In the genomic region with DNA sequence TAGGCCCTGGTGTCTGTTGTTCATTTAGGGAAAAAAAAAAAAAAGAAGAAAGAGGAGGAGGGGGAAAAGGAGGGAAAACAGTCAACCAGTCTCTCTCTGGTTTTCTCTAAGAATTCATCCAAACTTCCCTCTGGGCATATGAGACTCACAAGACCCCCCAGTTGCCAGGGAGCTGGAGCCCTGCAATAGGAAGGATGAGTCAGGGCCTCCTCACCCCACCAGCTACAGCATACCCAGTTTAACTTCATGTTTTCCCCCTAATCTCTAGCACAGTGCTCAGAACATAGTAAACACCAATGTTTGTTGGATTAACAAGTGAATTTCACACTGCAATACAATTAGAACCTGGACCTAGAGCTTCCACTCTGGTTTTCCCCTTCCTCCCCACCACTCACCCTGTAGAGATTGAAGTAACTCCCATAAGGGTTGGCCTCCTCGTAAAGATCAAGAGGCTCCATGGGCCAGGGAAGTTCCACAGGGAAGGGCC, we compare ENCODE assay signal across 8 cellular contexts. TPM values are rescaled to one million over a fixed set of nuclear protein-coding genes. Genes with fewer than 3 reads are reported as not detected.
DNase-seq lines count a peak whose midpoint lies in the region; ATAC-seq, FAIRE-seq and TF ChIP-seq lines count a peak whose summit lies in the region.

No MANE protein-coding gene starts in this region.

- peaks cover 22% of the 10 kb centered on the region for H3K36me3 ChIP-seq in WERI-Rb-1

- H3K9me3 Mint-ChIP-seq in natural killer cell treated with Interleukin-12 subunit alpha and Interleukin-12 subunit beta and Interleukin-15 and Interleukin-18, amount 100 ng/mL, for 72 hours = no peaks in the 10 kb centered on the region
- no peaks in the 10 kb centered on the region for H3K9me3 Mint-ChIP-seq in osteocyte (ENCODE audit: unreplicated experiment)

- H3K4me1 Mint-ChIP-seq in natural killer cell treated with Interleukin-12 subunit alpha and Interleukin-12 subunit beta and Interleukin-15 and Interleukin-18, amount 100 ng/mL, for 72 hours (ENCODE audit: low read depth in 2 of 2) = peaks cover 19 to 27% of the 10 kb centered on the region in 2 donors
- H3K4me1 Mint-ChIP-seq in osteocyte (ENCODE audit: unreplicated experiment) = no peaks in the 10 kb centered on the region

- TF ChIP-seq POLR2A in GM12891 (IDR thresholded peaks at IDR 0.05; ENCODE audit: low read depth, low read length) = no peak

- ATAC-seq in GM19455 (IDR thresholded peaks at IDR 0.05; ENCODE audit: unreplicated experiment) = peak; percentile 46
- peak; percentile 68 to 69 for ATAC-seq in natural killer cell treated with Interleukin-12 subunit alpha and Interleukin-12 subunit beta and Interleukin-15 and Interleukin-18, amount 100 ng/mL, for 72 hours

- no peaks in the 10 kb centered on the region for H3K36me3 Mint-ChIP-seq in natural killer cell treated with Interleukin-12 subunit alpha and Interleukin-12 subunit beta and Interleukin-15 and Interleukin-18, amount 100 ng/mL, for 72 hours
- H3K36me3 Mint-ChIP-seq in osteocyte (ENCODE audit: unreplicated experiment) = no peaks in the 10 kb centered on the region

- H3K27ac Mint-ChIP-seq in natural killer cell treated with Interleukin-12 subunit alpha and Interleukin-12 subunit beta and Interleukin-15 and Interleukin-18, amount 100 ng/mL, for 72 hours = peak overlapping the region; percentile 97 to 98
- H3K27ac Mint-ChIP-seq in osteocyte (ENCODE audit: unreplicated experiment) = no peak overlapping the region

- no peaks in the 10 kb centered on the region for H3K27me3 Mint-ChIP-seq in natural killer cell treated with Interleukin-12 subunit alpha and Interleukin-12 subunit beta and Interleukin-15 and Interleukin-18, amount 100 ng/mL, for 72 hours
- H3K27me3 Mint-ChIP-seq in osteocyte (ENCODE audit: unreplicated experiment) = peaks cover 10% of the 10 kb centered on the region

- peak overlapping the region; percentile 90 for H3K4me3 Mint-ChIP-seq in natural killer cell treated with Interleukin-12 subunit alpha and Interleukin-12 subunit beta and Interleukin-15 and Interleukin-18, amount 100 ng/mL, for 72 hours
- no peak overlapping the region for H3K4me3 Mint-ChIP-seq in osteocyte (ENCODE audit: unreplicated experiment)

- TF ChIP-seq CTCF in coronary artery (IDR thresholded peaks at IDR 0.05) (no peak), WERI-Rb-1 (IDR thresholded peaks at IDR 0.05; ENCODE audit: low read depth, low read length) (no peak), osteocyte (IDR thresholded peaks at IDR 0.05) (no peak)

- peak overlapping the region; percentile 46 to 85 for H3K27ac ChIP-seq in coronary artery
- H3K27ac ChIP-seq in WERI-Rb-1 = no peak overlapping the region

- no peak for FAIRE-seq in GM12891 (lab: Jason Lieb, UNC)

- H3K9me3 ChIP-seq in WERI-Rb-1 (ENCODE audit: severe bottlenecking) = no peaks in the 10 kb centered on the region

- DNase-seq in Kasumi-1 (lab: John Stamatoyannopoulos, UW) (peak; percentile 73 to 82), coronary artery (ENCODE audit: low spot score) (no peak), GM12891 (ENCODE audit: insufficient read length, low spot score) (no peak), NCI-H524 treated with DMSO at 0.1 percent for 48 hours (lab: John Stamatoyannopoulos, UW) (no peak), WERI-Rb-1 (no peak), osteocyte (ENCODE audit: extremely low spot score, unreplicated experiment) (no peak)
- DNase-seq in natural killer cell treated with Interleukin-12 subunit alpha and Interleukin-12 subunit beta and Interleukin-15 and Interleukin-18, amount 100 ng/mL, for 72 hours (ENCODE audit: low spot score) = peak; percentile 67

- no peaks in the 10 kb centered on the region for H3K27me3 ChIP-seq in WERI-Rb-1 (ENCODE audit: insufficient read depth, low read depth, severe bottlenecking)

- H3K4me3 ChIP-seq in coronary artery (peak overlapping the region; percentile 43), WERI-Rb-1 (ENCODE audit: low read depth, low read length) (no peak overlapping the region)

TF ChIP-seq in GM12891, 5 proteins besides CTCF, POLR2A, EP300 and RAD21:
- no peak for TF ChIP-seq PAX5 (IDR thresholded peaks at IDR 0.05; ENCODE audit: insufficient read depth, low read length, severe bottlenecking)
- no peak for TF ChIP-seq TAF1 (IDR thresholded peaks at IDR 0.05; ENCODE audit: low read depth, low read length)
- no peak for TF ChIP-seq POU2F2 (IDR thresholded peaks at IDR 0.05; ENCODE audit: low read depth, low read length)

RNA-seq across cellular contexts. Expression of gene F11R, which starts 7.8 kb away (rescaled TPM):
- 10 to 100 TPM; 11.0 to 25.9 TPM for total RNA-seq in natural killer cell treated with Interleukin-12 subunit alpha and Interleukin-12 subunit beta and Interleukin-15 and Interleukin-18, amount 100 ng/mL, for 72 hours
- 27.8 TPM for polyA plus RNA-seq in GM12891 (2012; ENCODE audit: low read depth, missing spikeins)
- 1.4 and 1.5 TPM in 2 replicates for total RNA-seq in osteocyte

RNA-seq across cellular contexts. Expression of gene TSTD1, which starts 25.6 kb away (rescaled TPM):
- 10 to 100 TPM; 10.5 to 47.2 TPM for total RNA-seq in natural killer cell treated with Interleukin-12 subunit alpha and Interleukin-12 subunit beta and Interleukin-15 and Interleukin-18, amount 100 ng/mL, for 72 hours
- polyA plus RNA-seq in GM12891 (2012; ENCODE audit: low read depth, missing spikeins) = 157 TPM
- 0.73 TPM in 1 of 2 replicates, not detected in the other for total RNA-seq in osteocyte

RNA-seq across cellular contexts. Expression of gene USF1, which starts 32.6 kb away (rescaled TPM):
- total RNA-seq in natural killer cell treated with Interleukin-12 subunit alpha and Interleukin-12 subunit beta and Interleukin-15 and Interleukin-18, amount 100 ng/mL, for 72 hours = 10 to 100 TPM; 72.2 to 77.4 TPM
- polyA plus RNA-seq in GM12891 (2012; ENCODE audit: low read depth, missing spikeins) = 47.6 TPM
- total RNA-seq in osteocyte = 51.5 and 57.2 TPM in 2 replicates

RNA-seq across cellular contexts. Expression of gene ARHGAP30, which starts 56.5 kb away (rescaled TPM):
- total RNA-seq in natural killer cell treated with Interleukin-12 subunit alpha and Interleukin-12 subunit beta and Interleukin-15 and Interleukin-18, amount 100 ng/mL, for 72 hours = 100 to 1,000 TPM; 217 to 250 TPM
- 78.2 TPM for polyA plus RNA-seq in GM12891 (2012; ENCODE audit: low read depth, missing spikeins)
- total RNA-seq in osteocyte = not detected in 2 replicates

RNA-seq across cellular contexts. Expression of gene ITLN2, which starts 58.5 kb away (rescaled TPM):
- total RNA-seq in natural killer cell treated with Interleukin-12 subunit alpha and Interleukin-12 subunit beta and Interleukin-15 and Interleukin-18, amount 100 ng/mL, for 72 hours = not detected
- polyA plus RNA-seq in GM12891 (2012; ENCODE audit: low read depth, missing spikeins) = not detected
- not detected in 2 replicates for total RNA-seq in osteocyte

Comparison
In these comparisons a context has a peak if more than half of its experiments do, and no peak if none do; other contexts are left out.
1. DNase-seq: peak in Kasumi-1 (2 of 2) and natural killer cell treated with Interleukin-12 subunit alpha and Interleukin-12 subunit beta and Interleukin-15 and Interleukin-18, amount 100 ng/mL, for 72 hours (single experiment); none in coronary artery (single experiment), GM12891 (single experiment), NCI-H524 treated with DMSO at 0.1 percent for 48 hours (single experiment), WERI-Rb-1 (single experiment) and osteocyte (single experiment).